Comparison of ENCODE assay signal across 16 cellular contexts in the genomic region with DNA sequence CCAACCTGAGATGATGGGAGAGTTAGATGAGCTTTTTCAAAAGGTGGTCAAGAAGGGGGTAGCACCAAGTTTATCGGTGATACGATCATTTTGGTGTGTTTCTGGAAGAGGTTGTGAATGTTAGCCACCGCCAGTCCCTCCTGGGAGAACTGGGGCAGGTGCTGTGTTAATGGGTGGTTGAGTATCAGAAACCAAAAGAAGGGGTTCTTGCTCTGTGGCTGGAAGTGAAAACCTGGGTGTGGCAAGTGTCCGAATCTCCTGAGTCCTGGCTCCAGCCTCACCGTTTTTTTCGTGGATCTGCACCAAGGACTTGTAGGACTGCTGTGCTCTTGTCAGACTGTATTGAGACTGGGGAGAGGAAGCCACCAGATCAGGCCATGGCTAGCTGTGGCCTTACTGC. TPM values are rescaled to one million over a fixed set of nuclear protein-coding genes. Genes with fewer than 3 reads are reported as not detected.
A peak's percentile ranks its signal among the peaks of the same experiment; 100 is the strongest.
DNase-seq lines count a peak whose midpoint lies in the region; ATAC-seq and TF ChIP-seq lines count a peak whose summit lies in the region.
"Had no signal": no experiment of that assay in that cellular context is flagged by ENCODE, and none has a peak within 500 bp of the region (broad histone marks: within the 10 kb centered on the region; RNA-seq: fewer than 3 reads in every experiment).

No MANE protein-coding gene starts in this region.

- intact Hi-C loops in activated CD4-positive, alpha-beta memory T cell treated with anti-CD3 and anti-CD28 coated beads for 36 hours (cut with micrococcal nuclease), result no loop called here

- no peak overlapping the region for H3K4me3 Mint-ChIP-seq in activated CD4-positive, alpha-beta memory T cell treated with anti-CD3 and anti-CD28 coated beads for 36 hours
- H3K4me3 Mint-ChIP-seq in activated CD4-positive, alpha-beta memory T cell treated with anti-CD3 and anti-CD28 coated beads, Interleukin-2, amount 10 ng/mL, durations not matched to agents 7 days and 5 days, result no peak overlapping the region
- peak overlapping the region in 1 of 4 donors; percentile 85 for H3K4me3 Mint-ChIP-seq in IgD-negative memory B cell
- H3K4me3 Mint-ChIP-seq in activated T-helper 17 cell treated with anti-CD3 and anti-CD28 coated beads, Interleukin-2, amount 50 U/mL, for 72 hours, result no peak overlapping the region
- H3K4me3 Mint-ChIP-seq in nephron progenitor cell, result no peak overlapping the region
- H3K4me3 Mint-ChIP-seq: GM23338 had no signal

- H3K27ac Mint-ChIP-seq in activated CD4-positive, alpha-beta memory T cell treated with anti-CD3 and anti-CD28 coated beads for 36 hours, result peak overlapping the region; percentile 21
- H3K27ac Mint-ChIP-seq in activated CD4-positive, alpha-beta memory T cell treated with anti-CD3 and anti-CD28 coated beads, Interleukin-2, amount 10 ng/mL, durations not matched to agents 7 days and 5 days, result no peak overlapping the region
- H3K27ac Mint-ChIP-seq in IgD-negative memory B cell (peak overlapping the region in 2 of 3 donors; percentile 47 to 86), nephron progenitor cell (peak overlapping the region; percentile 73)
- peak overlapping the region; percentile 32 for H3K27ac Mint-ChIP-seq in activated T-helper 17 cell treated with anti-CD3 and anti-CD28 coated beads, Interleukin-2, amount 50 U/mL, for 72 hours
- H3K27ac Mint-ChIP-seq: GM23338 had no signal

- peaks cover 50% of the 10 kb centered on the region for H3K36me3 Mint-ChIP-seq in activated CD4-positive, alpha-beta memory T cell treated with anti-CD3 and anti-CD28 coated beads for 36 hours
- H3K36me3 Mint-ChIP-seq in activated CD4-positive, alpha-beta memory T cell treated with anti-CD3 and anti-CD28 coated beads, Interleukin-2, amount 10 ng/mL, durations not matched to agents 7 days and 5 days (ENCODE audit: low read depth), result peaks cover 67% of the 10 kb centered on the region
- H3K36me3 Mint-ChIP-seq in IgD-negative memory B cell (peaks cover 2% of the 10 kb centered on the region), nephron progenitor cell (ENCODE audit: low read depth) (peaks cover 60% of the 10 kb centered on the region)
- H3K36me3 Mint-ChIP-seq in activated T-helper 17 cell treated with anti-CD3 and anti-CD28 coated beads, Interleukin-2, amount 50 U/mL, for 72 hours (ENCODE audit: low read depth), result peaks cover 72% of the 10 kb centered on the region

- CTCF ChIA-PET in activated CD4-positive, alpha-beta memory T cell treated with anti-CD3 and anti-CD28 coated beads for 36 hours (lab: Charles Lee), result interaction anchor here (6.4 kb wide), 1 partner anchor 70 kb away, joined by 201 read pairs; no protein-coding TSS in a partner anchor
- CTCF ChIA-PET in activated CD4-positive, alpha-beta memory T cell treated with anti-CD3 and anti-CD28 coated beads, Interleukin-2, amount 10 ng/mL, durations not matched to agents 7 days and 5 days (lab: Charles Lee), result no interaction called here

- POLR2A ChIA-PET in activated CD4-positive, alpha-beta memory T cell treated with anti-CD3 and anti-CD28 coated beads for 36 hours (lab: Charles Lee), result no interaction called here
- POLR2A ChIA-PET in activated CD4-positive, alpha-beta memory T cell treated with anti-CD3 and anti-CD28 coated beads, Interleukin-2, amount 10 ng/mL, durations not matched to agents 7 days and 5 days (lab: Charles Lee), result no interaction called here

- H3K9me3 Mint-ChIP-seq in activated CD4-positive, alpha-beta memory T cell treated with anti-CD3 and anti-CD28 coated beads for 36 hours, result no peaks in the 10 kb centered on the region
- H3K9me3 Mint-ChIP-seq in activated CD4-positive, alpha-beta memory T cell treated with anti-CD3 and anti-CD28 coated beads, Interleukin-2, amount 10 ng/mL, durations not matched to agents 7 days and 5 days, result no peaks in the 10 kb centered on the region
- H3K9me3 Mint-ChIP-seq in IgD-negative memory B cell, result no peaks in the 10 kb centered on the region
- H3K9me3 Mint-ChIP-seq in activated T-helper 17 cell treated with anti-CD3 and anti-CD28 coated beads, Interleukin-2, amount 50 U/mL, for 72 hours, result no peaks in the 10 kb centered on the region
- H3K9me3 Mint-ChIP-seq in nephron progenitor cell, result no peaks in the 10 kb centered on the region
- H3K9me3 Mint-ChIP-seq: CD8-positive, alpha-beta memory T cell; GM23338 had no signal

- no peak for ATAC-seq in activated T-helper 17 cell treated with anti-CD3 and anti-CD28 coated beads, Interleukin-2, amount 50 U/mL, for 72 hours (replicated peaks)
- no peak for ATAC-seq in HG03354 (IDR thresholded peaks at IDR 0.05; ENCODE audit: poor library complexity, severe bottlenecking, unreplicated experiment)
- ATAC-seq: GM23338 had no signal

- H3K27me3 Mint-ChIP-seq in activated CD4-positive, alpha-beta memory T cell treated with anti-CD3 and anti-CD28 coated beads for 36 hours, result no peaks in the 10 kb centered on the region
- no peaks in the 10 kb centered on the region for H3K27me3 Mint-ChIP-seq in activated CD4-positive, alpha-beta memory T cell treated with anti-CD3 and anti-CD28 coated beads, Interleukin-2, amount 10 ng/mL, durations not matched to agents 7 days and 5 days
- H3K27me3 Mint-ChIP-seq in IgD-negative memory B cell (no peaks in the 10 kb centered on the region), nephron progenitor cell (ENCODE audit: low read depth, poor library complexity) (peaks cover 3% of the 10 kb centered on the region)
- no peaks in the 10 kb centered on the region for H3K27me3 Mint-ChIP-seq in activated T-helper 17 cell treated with anti-CD3 and anti-CD28 coated beads, Interleukin-2, amount 50 U/mL, for 72 hours
- H3K27me3 Mint-ChIP-seq: CD8-positive, alpha-beta memory T cell had no signal

- peaks cover 26% of the 10 kb centered on the region for H3K4me1 Mint-ChIP-seq in activated CD4-positive, alpha-beta memory T cell treated with anti-CD3 and anti-CD28 coated beads for 36 hours (ENCODE audit: low read depth)
- peaks cover 24% of the 10 kb centered on the region for H3K4me1 Mint-ChIP-seq in activated CD4-positive, alpha-beta memory T cell treated with anti-CD3 and anti-CD28 coated beads, Interleukin-2, amount 10 ng/mL, durations not matched to agents 7 days and 5 days
- H3K4me1 Mint-ChIP-seq in IgD-negative memory B cell, result peaks cover 3 to 8% (median 6%) of the 10 kb centered on the region in 3 donors
- H3K4me1 Mint-ChIP-seq in activated T-helper 17 cell treated with anti-CD3 and anti-CD28 coated beads, Interleukin-2, amount 50 U/mL, for 72 hours, result peaks cover 25% of the 10 kb centered on the region
- H3K4me1 Mint-ChIP-seq in nephron progenitor cell, result peaks cover 38% of the 10 kb centered on the region

- DNase-seq in activated CD4-positive, alpha-beta memory T cell treated with anti-CD3 and anti-CD28 coated beads for 36 hours, result no peak
- no peak for DNase-seq in activated CD4-positive, alpha-beta memory T cell treated with anti-CD3 and anti-CD28 coated beads, Interleukin-2, amount 10 ng/mL, durations not matched to agents 7 days and 5 days
- DNase-seq in nephron progenitor cell (no peak), inferior parietal cortex (ENCODE audit: extremely low spot score) (no peak)
- no peak for DNase-seq in stimulated activated CD4-positive, alpha-beta T cell treated with anti-CD3 and anti-CD28 coated beads, Interleukin-15, amount 100 ng/mL, for 24 hours
- DNase-seq: AML-193; Caco-2; CD8-positive, alpha-beta memory T cell; DND-41; GDM1; H7 had no signal

- TF ChIP-seq CTCF in nephron progenitor cell (IDR thresholded peaks at IDR 0.05), result no peak

RNA-seq across cellular contexts. Expression of a gene that starts 7.8 kb away (rescaled TPM):
- total RNA-seq in activated CD4-positive, alpha-beta memory T cell treated with anti-CD3 and anti-CD28 coated beads for 36 hours, result 10 to 100 TPM; 82.5 to 86.2 TPM
- 100 to 1,000 TPM; 118 to 122 TPM for total RNA-seq in activated CD4-positive, alpha-beta memory T cell treated with anti-CD3 and anti-CD28 coated beads, Interleukin-2, amount 10 ng/mL, durations not matched to agents 7 days and 5 days
- 9.0 TPM for polyA plus RNA-seq in IgD-negative memory B cell
- 100 to 1,000 TPM in 1 of 2 donors, 10 to 100 TPM in 1; 91.6 to 118 TPM for total RNA-seq in activated T-helper 17 cell treated with anti-CD3 and anti-CD28 coated beads, Interleukin-2, amount 50 U/mL, for 72 hours

RNA-seq across cellular contexts. Expression of a gene that starts 16.9 kb away (rescaled TPM):
- not detected for total RNA-seq in activated CD4-positive, alpha-beta memory T cell treated with anti-CD3 and anti-CD28 coated beads for 36 hours
- not detected for total RNA-seq in activated CD4-positive, alpha-beta memory T cell treated with anti-CD3 and anti-CD28 coated beads, Interleukin-2, amount 10 ng/mL, durations not matched to agents 7 days and 5 days
- polyA plus RNA-seq in IgD-negative memory B cell, result 0.04 TPM
- under 1 TPM in 1 of 2 donors, not detected in 1; 0.05 TPM for total RNA-seq in activated T-helper 17 cell treated with anti-CD3 and anti-CD28 coated beads, Interleukin-2, amount 50 U/mL, for 72 hours
- total RNA-seq: CD8-positive, alpha-beta memory T cell had no signal

RNA-seq across cellular contexts. Expression of a gene that starts 48.4 kb away (rescaled TPM):
- total RNA-seq in activated CD4-positive, alpha-beta memory T cell treated with anti-CD3 and anti-CD28 coated beads for 36 hours, result under 1 TPM in 1 of 2 experiments, not detected in 1; 0.07 TPM
- total RNA-seq in activated CD4-positive, alpha-beta memory T cell treated with anti-CD3 and anti-CD28 coated beads, Interleukin-2, amount 10 ng/mL, durations not matched to agents 7 days and 5 days, result not detected
- polyA plus RNA-seq in IgD-negative memory B cell, result not detected
- total RNA-seq in activated T-helper 17 cell treated with anti-CD3 and anti-CD28 coated beads, Interleukin-2, amount 50 U/mL, for 72 hours, result under 1 TPM in 1 of 2 donors, not detected in 1; 0.03 TPM
- total RNA-seq: Caco-2; CD8-positive, alpha-beta memory T cell had no signal
- polyA plus RNA-seq: CD8-positive, alpha-beta memory T cell had no signal

RNA-seq across cellular contexts. Expression of a gene that starts 48.6 kb away (rescaled TPM):
- not detected for total RNA-seq in activated CD4-positive, alpha-beta memory T cell treated with anti-CD3 and anti-CD28 coated beads for 36 hours
- total RNA-seq in activated CD4-positive, alpha-beta memory T cell treated with anti-CD3 and anti-CD28 coated beads, Interleukin-2, amount 10 ng/mL, durations not matched to agents 7 days and 5 days, result not detected
- polyA plus RNA-seq in IgD-negative memory B cell, result not detected
- total RNA-seq in activated T-helper 17 cell treated with anti-CD3 and anti-CD28 coated beads, Interleukin-2, amount 50 U/mL, for 72 hours, result not detected
- total RNA-seq: A673; Caco-2; CD8-positive, alpha-beta memory T cell; GM23338 had no signal
- polyA plus RNA-seq: CD8-positive, alpha-beta memory T cell had no signal

RNA-seq across cellular contexts. Expression of a gene that starts 57.3 kb away (rescaled TPM):
- total RNA-seq in activated CD4-positive, alpha-beta memory T cell treated with anti-CD3 and anti-CD28 coated beads for 36 hours, result 100 to 1,000 TPM; 270 to 289 TPM
- 100 to 1,000 TPM; 377 to 398 TPM for total RNA-seq in activated CD4-positive, alpha-beta memory T cell treated with anti-CD3 and anti-CD28 coated beads, Interleukin-2, amount 10 ng/mL, durations not matched to agents 7 days and 5 days
- polyA plus RNA-seq in IgD-negative memory B cell, result 141 TPM
- 100 to 1,000 TPM; 185 to 213 TPM for total RNA-seq in activated T-helper 17 cell treated with anti-CD3 and anti-CD28 coated beads, Interleukin-2, amount 50 U/mL, for 72 hours
